Comparison of ENCODE assay signal across 26 cellular contexts in the genomic region with DNA sequence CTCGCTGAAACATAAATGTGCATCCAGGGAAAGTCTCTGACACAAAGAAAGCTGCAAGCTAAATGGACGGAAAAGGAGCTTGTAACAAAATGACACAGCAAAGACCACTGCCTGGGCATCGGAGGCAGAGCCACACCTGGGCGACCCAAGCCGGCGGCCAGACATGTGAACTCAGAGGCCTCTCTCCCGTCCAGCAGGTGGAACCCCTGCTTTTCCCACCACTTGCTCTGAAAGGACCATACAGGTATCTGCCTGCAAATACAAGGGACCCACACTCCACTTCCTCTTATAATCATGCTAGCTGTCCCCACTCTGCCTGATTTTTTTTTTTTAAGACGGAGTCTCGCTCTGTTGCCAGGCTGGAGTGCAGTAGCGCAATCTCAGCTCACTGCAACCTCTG. TPM values are rescaled to one million over a fixed set of nuclear protein-coding genes. Genes with fewer than 3 reads are reported as not detected.
DNase-seq lines count a peak whose midpoint lies in the region; ATAC-seq and TF ChIP-seq lines count a peak whose summit lies in the region.
"Had no signal": no experiment of that assay in that cellular context is flagged by ENCODE, and none has a peak within 500 bp of the region (broad histone marks: within the 10 kb centered on the region; RNA-seq: fewer than 3 reads in every experiment).

No MANE protein-coding gene starts in this region.

- no peak overlapping the region for H3K4me3 ChIP-seq in left ventricle myocardium inferior
- H3K4me3 ChIP-seq in hepatocyte = no peak overlapping the region
- no peak overlapping the region for H3K4me3 ChIP-seq in retinal pigment epithelial cell (ENCODE audit: low read length)
- H3K4me3 ChIP-seq: A549, colonic mucosa, heart right ventricle, prostate gland, SJCRH30, smooth muscle cell had no signal

- TF ChIP-seq CTCF in left ventricle myocardium inferior (IDR thresholded peaks at IDR 0.05; ENCODE audit: borderline replicate concordance) = peak; percentile 42
- TF ChIP-seq CTCF in hepatocyte (IDR thresholded peaks at IDR 0.05; ENCODE audit: poor library complexity) = peak; percentile 7
- peak; percentile 8 for TF ChIP-seq CTCF in retinal pigment epithelial cell (conservative IDR thresholded peaks at IDR 0.05; ENCODE audit: low read depth, low read length)

- H3K4me1 ChIP-seq in left ventricle myocardium inferior = no peaks in the 10 kb centered on the region
- no peaks in the 10 kb centered on the region for H3K4me1 ChIP-seq in hepatocyte (ENCODE audit: insufficient read depth)
- H3K4me1 ChIP-seq: A549, prostate gland had no signal

- no peaks in the 10 kb centered on the region for H3K79me2 ChIP-seq in hepatocyte

- no peaks in the 10 kb centered on the region for H3K9me2 ChIP-seq in hepatocyte (replicated peaks; ENCODE audit: insufficient read depth)

- H3K4me2 ChIP-seq in hepatocyte = no peak overlapping the region
- H3K4me2 ChIP-seq: A549, smooth muscle cell had no signal

- ATAC-seq in left cardiac atrium = no peak
- ATAC-seq: activated CD4-positive, CD25-positive, alpha-beta regulatory T cell treated with anti-CD3 and anti-CD28 coated beads, Interleukin-2, amount 50 U/mL, for 24 hours; activated T-cell treated with anti-CD3 and anti-CD28 coated beads, Interleukin-2, amount 50 U/mL, for 72 hours; naive thymus-derived CD8-positive, alpha-beta T cell had no signal

- no peaks in the 10 kb centered on the region for H3K9me3 ChIP-seq in left ventricle myocardium inferior (replicated peaks)
- no peaks in the 10 kb centered on the region for H3K9me3 ChIP-seq in hepatocyte (ENCODE audit: low read depth)
- H3K9me3 ChIP-seq: A549, colonic mucosa, heart right ventricle, prostate gland, SJCRH30 had no signal

- WGBS in hepatocyte (ENCODE audit: low lambda C conversion rate, missing lambda C conversion rate) = 59% methylated on average over 10 of the region's 10 CpGs

- peaks cover 81% of the 10 kb centered on the region for H3K27me3 ChIP-seq in left ventricle myocardium inferior (ENCODE audit: low read depth)
- peaks cover 17% of the 10 kb centered on the region for H3K27me3 ChIP-seq in hepatocyte
- H3K27me3 ChIP-seq: colonic mucosa had no signal

- H3K27ac ChIP-seq in left ventricle myocardium inferior (replicated peaks) (no peak overlapping the region), hepatocyte (no peak overlapping the region)
- H3K27ac ChIP-seq: A549, colonic mucosa, heart right ventricle, prostate gland, SJCRH30 had no signal

- DNase-seq in left ventricle myocardium inferior (no peak), left cardiac atrium (no peak), OCI-M1 (lab: John Stamatoyannopoulos, UW) (peak; percentile 14), hepatocyte (ENCODE audit: low spot score) (no peak), retinal pigment epithelial cell (ENCODE audit: low read depth) (no peak), NCI-H69 (lab: John Stamatoyannopoulos, UW) (no peak), amygdala (lab: John Stamatoyannopoulos, UW) (no peak), NCI-H2107 treated with DMSO at 0.1 percent for 48 hours (lab: John Stamatoyannopoulos, UW; ENCODE audit: unreplicated experiment) (no peak)
- DNase-seq: activated CD8-positive, alpha-beta memory T cell treated with anti-CD3 and anti-CD28 coated beads for 24 hours; activated naive CD8-positive, alpha-beta T cell treated with anti-CD3 and anti-CD28 coated beads for 36 hours; activated T-cell treated with anti-CD3 and anti-CD28 coated beads, Interleukin-2, amount 50 U/mL, for 72 hours; colonic mucosa; DMS153; GF-D8; heart right ventricle; Karpas-422; naive thymus-derived CD8-positive, alpha-beta T cell; NCI-H1105; NCI-H510A treated with DMSO at 0.1 percent for 48 hours; SJCRH30; substantia nigra had no signal

- H2AFZ ChIP-seq in hepatocyte = no peak overlapping the region

- H4K20me1 ChIP-seq in hepatocyte (ENCODE audit: insufficient read depth, poor library complexity, severe bottlenecking) = no peaks in the 10 kb centered on the region

- H3K36me3 ChIP-seq in left ventricle myocardium inferior = no peaks in the 10 kb centered on the region
- H3K36me3 ChIP-seq in hepatocyte (replicated peaks; ENCODE audit: insufficient read depth, low read depth) = no peaks in the 10 kb centered on the region
- H3K36me3 ChIP-seq: colonic mucosa, heart right ventricle, prostate gland, SJCRH30 had no signal

- intact Hi-C loops in left ventricle myocardium inferior (cut with micrococcal nuclease) (no loop called here), left cardiac atrium (cut with DNase I) (no loop called here)

RNA-seq across cellular contexts. Expression of gene CPLX1, which starts 12.0 kb away (rescaled TPM):
- 4.8 TPM for total RNA-seq in left ventricle myocardium inferior
- 1 to 10 TPM; 5.6 to 9.4 TPM for total RNA-seq in left cardiac atrium
- total RNA-seq in hepatocyte = 0.16 and 0.30 TPM in 2 replicates
- polyA plus RNA-seq in hepatocyte = 1.6 and 2.0 TPM in 2 replicates
- total RNA-seq: smooth muscle cell had no signal
- polyA plus RNA-seq: CD14-positive monocyte; naive thymus-derived CD8-positive, alpha-beta T cell; smooth muscle cell had no signal
